ENCODE assay signal across 8 cellular contexts in genomic region chr2:224039770-224040088, GRCh38. TPM values are rescaled to one million over a fixed set of nuclear protein-coding genes. Genes with fewer than 3 reads are reported as not detected.
DNase-seq lines count a peak whose midpoint lies in the region; ATAC-seq and TF ChIP-seq lines count a peak whose summit lies in the region.

No MANE protein-coding gene starts in this region.

- H3K4me1 ChIP-seq in SJSA1 (replicated peaks), result peaks cover 16% of the 10 kb centered on the region

- H3K36me3 ChIP-seq in SJSA1, result peaks cover 6% of the 10 kb centered on the region

- H3K9me3 Mint-ChIP-seq in CD4-positive, alpha-beta T cell, result no peaks in the 10 kb centered on the region

- peaks cover 23% of the 10 kb centered on the region for H3K4me1 Mint-ChIP-seq in CD4-positive, alpha-beta T cell (ENCODE audit: low read depth)

- no peak overlapping the region for H3K27ac ChIP-seq in CD4-positive, alpha-beta T cell (ENCODE audit: low read depth, low read length)
- H3K27ac ChIP-seq in SJSA1, result no peak overlapping the region

- H3K4me3 ChIP-seq in SJSA1 (peak overlapping the region; percentile 99), fibroblast of mammary gland (ENCODE audit: control insufficient read depth, low read depth, low read length) (peak overlapping the region; percentile 42), retinal pigment epithelial cell (ENCODE audit: low read length) (peak overlapping the region; percentile 47)

- H3K36me3 Mint-ChIP-seq in CD4-positive, alpha-beta T cell (ENCODE audit: low read depth), result no peaks in the 10 kb centered on the region

- no peak for DNase-seq in CD4-positive, alpha-beta T cell
- DNase-seq in SJSA1 (ENCODE audit: low read depth in 1 of 2, low spot score in 2 of 2) (no peak), fibroblast of mammary gland (ENCODE audit: low read depth) (no peak), retinal pigment epithelial cell (ENCODE audit: low read depth) (no peak), GM03348 (ENCODE audit: low spot score) (no peak), NCI-H2196 (lab: John Stamatoyannopoulos, UW; ENCODE audit: unreplicated experiment) (no peak)
- no peak for DNase-seq in effector CD8-positive, alpha-beta T cell (lab: John Stamatoyannopoulos, UW)

- H3K27ac Mint-ChIP-seq in CD4-positive, alpha-beta T cell, result no peak overlapping the region

- peak overlapping the region; percentile 73 for H3K4me3 Mint-ChIP-seq in CD4-positive, alpha-beta T cell

- TF ChIP-seq CTCF in CD4-positive, alpha-beta T cell (IDR thresholded peaks at IDR 0.05), result no peak
- TF ChIP-seq CTCF in fibroblast of mammary gland (conservative IDR thresholded peaks at IDR 0.05; ENCODE audit: control insufficient read depth, insufficient read depth, low read depth, low read length) (no peak), retinal pigment epithelial cell (conservative IDR thresholded peaks at IDR 0.05; ENCODE audit: low read depth, low read length) (no peak)

- peaks cover 57% of the 10 kb centered on the region for H3K27me3 Mint-ChIP-seq in CD4-positive, alpha-beta T cell

- CTCF ChIA-PET in CD4-positive, alpha-beta T cell (lab: Charles Lee), result interaction anchor here (1.9 kb wide), 1 partner anchor 46 kb away, joined by 6 read pairs; no protein-coding TSS in a partner anchor

- no peaks in the 10 kb centered on the region for H3K9me3 ChIP-seq in CD4-positive, alpha-beta T cell (ENCODE audit: control insufficient read depth, low read length)
- H3K9me3 ChIP-seq in SJSA1 (replicated peaks), result peaks cover 3% of the 10 kb centered on the region; the same call in 1 of the 2 replicates

- peak; percentile 12 for ATAC-seq in CD4-positive, alpha-beta T cell (ENCODE audit: poor library complexity)
- peak; percentile 20 for ATAC-seq in GM21786 (IDR thresholded peaks at IDR 0.05; ENCODE audit: unreplicated experiment)

- intact Hi-C loops in CD4-positive, alpha-beta T cell (cut with DNase I, micrococcal nuclease), result loop anchor here in 1 of 2 experiments (5.0 kb wide), 1 partner anchor 47 kb away; no protein-coding TSS in a partner anchor

- POLR2A ChIA-PET in CD4-positive, alpha-beta T cell (lab: Charles Lee), result interaction anchor here (1.5 kb wide), 1 partner anchor 15 kb away, joined by 5 read pairs; no protein-coding TSS in a partner anchor

- peaks cover 12% of the 10 kb centered on the region for H3K27me3 ChIP-seq in CD4-positive, alpha-beta T cell (ENCODE audit: control insufficient read depth, insufficient read depth, low read length)
- no peaks in the 10 kb centered on the region for H3K27me3 ChIP-seq in SJSA1 (replicated peaks)

RNA-seq across cellular contexts. Expression of gene SERPINE2, which starts 0.6 kb away (rescaled TPM):
- 1 to 10 TPM; 5.1 to 7.3 TPM for total RNA-seq in CD4-positive, alpha-beta T cell
- total RNA-seq in SJSA1 (2014; rRNA removed; shearing (Covaris generic)), result 45.5 and 66.7 TPM in 2 replicates

Comparison
In these comparisons a context has a peak if more than half of its experiments do, and no peak if none do; other contexts are left out.
1. H3K4me3 ChIP-seq: peak in every context shown above with its lines; median percentile 99 in SJSA1; 47 in retinal pigment epithelial cell; 42 in fibroblast of mammary gland.